ENCODE assay signal across 9 cellular contexts in the genomic region with DNA sequence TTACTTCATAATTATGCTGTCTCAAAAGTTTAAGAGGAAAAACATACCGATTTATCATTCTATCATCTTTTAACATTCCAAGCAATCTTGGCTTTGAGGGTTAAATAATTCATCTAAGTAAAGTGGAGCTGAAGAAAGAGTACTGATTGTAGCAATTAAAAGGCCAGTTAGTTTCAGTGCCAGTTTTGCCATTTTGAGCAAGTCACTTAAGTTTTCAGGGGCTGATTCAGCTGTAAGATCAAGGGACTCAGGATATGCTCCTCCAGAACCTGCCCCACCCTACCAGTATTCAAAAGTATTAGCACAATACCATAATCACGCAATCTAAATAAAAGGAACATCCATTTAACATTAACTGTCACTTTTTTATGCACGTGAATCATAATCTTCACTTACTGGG. TPM values are rescaled to one million over a fixed set of nuclear protein-coding genes. Genes with fewer than 3 reads are reported as not detected.
A peak's percentile ranks its signal among the peaks of the same experiment; 100 is the strongest.
DNase-seq lines count a peak whose midpoint lies in the region; ATAC-seq and TF ChIP-seq lines count a peak whose summit lies in the region.
"Had no signal": no experiment of that assay in that cellular context is flagged by ENCODE, and none has a peak within 500 bp of the region (broad histone marks: within the 10 kb centered on the region; RNA-seq: fewer than 3 reads in every experiment).

No MANE protein-coding gene starts in this region.

- H3K4me1 ChIP-seq in Karpas-422 (ENCODE audit: low read length) (peaks cover 47% of the 10 kb centered on the region), breast epithelium (no peaks in the 10 kb centered on the region)

- H3K9ac ChIP-seq in Karpas-422 (ENCODE audit: low read length): peak overlapping the region; percentile 99

- POLR2A ChIA-PET in CD4-positive, alpha-beta T cell (lab: Charles Lee): interaction anchor here (1.0 kb wide), 1 partner anchor 127 kb away, joined by 5 read pairs; no protein-coding TSS in a partner anchor

- no peak for TF ChIP-seq POLR2A in breast epithelium (IDR thresholded peaks at IDR 0.05)

- H3K27me3 Mint-ChIP-seq in CD4-positive, alpha-beta T cell: no peaks in the 10 kb centered on the region
- no peaks in the 10 kb centered on the region for H3K27me3 Mint-ChIP-seq in natural killer cell (ENCODE audit: low read depth in 2 of 2)

- H3K27ac ChIP-seq in CD4-positive, alpha-beta T cell (ENCODE audit: low read depth, low read length): no peak overlapping the region
- H3K27ac ChIP-seq in Karpas-422 (ENCODE audit: low read length): peak overlapping the region; percentile 86
- H3K27ac ChIP-seq in breast epithelium: no peak overlapping the region

- TF ChIP-seq CTCF in CD4-positive, alpha-beta T cell (IDR thresholded peaks at IDR 0.05): no peak
- TF ChIP-seq CTCF in breast epithelium (IDR thresholded peaks at IDR 0.05) (no peak), natural killer cell (IDR thresholded peaks at IDR 0.05) (no peak)

- H3K4me2 ChIP-seq in Karpas-422 (ENCODE audit: low read depth, low read length, poor library complexity, severe bottlenecking): peak overlapping the region; percentile 82

- CTCF ChIA-PET in CD4-positive, alpha-beta T cell (lab: Charles Lee): interaction anchor here (1.7 kb wide), 1 partner anchor 36 kb away, joined by 5 read pairs; no protein-coding TSS in a partner anchor

- no peak overlapping the region for H2AFZ ChIP-seq in Karpas-422 (ENCODE audit: low read length)

- peak overlapping the region; percentile 98 for H3K27ac Mint-ChIP-seq in CD4-positive, alpha-beta T cell
- peak overlapping the region; percentile 95 to 96 for H3K27ac Mint-ChIP-seq in natural killer cell

- peak overlapping the region; percentile 72 for H3K4me3 ChIP-seq in Karpas-422 (ENCODE audit: low read length)
- H3K4me3 ChIP-seq in breast epithelium: peak overlapping the region in 2 of 3 donors; percentile 88 to 96

- peaks cover 69% of the 10 kb centered on the region for H3K79me2 ChIP-seq in Karpas-422 (ENCODE audit: low read length)

- intact Hi-C loops in CD4-positive, alpha-beta T cell (cut with DNase I, micrococcal nuclease): loop anchor here (2.0 to 10.0 kb wide), 2 partner anchors 54 to 136 kb away; no protein-coding TSS in a partner anchor
- intact Hi-C loops in breast epithelium (cut with DNase I; ENCODE audit: low total_unique reads) (no loop called here), natural killer cell (cut with micrococcal nuclease) (no loop called here)

- ATAC-seq in CD4-positive, alpha-beta T cell (ENCODE audit: poor library complexity): no peak
- no peak for ATAC-seq in natural killer cell
- no peak for ATAC-seq in HG03378 (IDR thresholded peaks at IDR 0.05; ENCODE audit: unreplicated experiment)
- ATAC-seq in HG03025 (IDR thresholded peaks at IDR 0.05; ENCODE audit: low FRiP score, unreplicated experiment): no peak

- no peaks in the 10 kb centered on the region for H3K9me3 Mint-ChIP-seq in CD4-positive, alpha-beta T cell
- no peaks in the 10 kb centered on the region for H3K9me3 Mint-ChIP-seq in natural killer cell

- peaks cover 70% of the 10 kb centered on the region for H3K4me1 Mint-ChIP-seq in CD4-positive, alpha-beta T cell (ENCODE audit: low read depth)
- H3K4me1 Mint-ChIP-seq in natural killer cell: peaks cover 43 to 44% of the 10 kb centered on the region in 2 donors

- H3K9me2 ChIP-seq in Karpas-422 (replicated peaks; ENCODE audit: insufficient read depth, low read length): no peaks in the 10 kb centered on the region

- H3K36me3 ChIP-seq in Karpas-422 (ENCODE audit: insufficient read depth, low read length) (peaks cover 41% of the 10 kb centered on the region), breast epithelium (no peaks in the 10 kb centered on the region)

- no peaks in the 10 kb centered on the region for H3K9me3 ChIP-seq in CD4-positive, alpha-beta T cell (ENCODE audit: control insufficient read depth, low read length)
- H3K9me3 ChIP-seq in Karpas-422 (ENCODE audit: low read length) (no peaks in the 10 kb centered on the region), breast epithelium (no peaks in the 10 kb centered on the region)

- H3K36me3 Mint-ChIP-seq in CD4-positive, alpha-beta T cell (ENCODE audit: low read depth): peaks cover 60% of the 10 kb centered on the region
- peaks cover 13% of the 10 kb centered on the region for H3K36me3 Mint-ChIP-seq in natural killer cell

- no peak for DNase-seq in CD4-positive, alpha-beta T cell
- DNase-seq in Karpas-422 (no peak), breast epithelium (ENCODE audit: low spot score in 2 of 2) (no peak), natural killer cell (no peak), foreskin melanocyte (no peak), D341Med (ENCODE audit: low spot score) (no peak)

- peaks cover 10% of the 10 kb centered on the region; the same call in 1 of the 2 replicates for H4K20me1 ChIP-seq in Karpas-422 (ENCODE audit: insufficient read depth, low read depth, low read length)

- peak overlapping the region; percentile 99 for H3K4me3 Mint-ChIP-seq in CD4-positive, alpha-beta T cell
- peak overlapping the region; percentile 93 for H3K4me3 Mint-ChIP-seq in natural killer cell

- H3K27me3 ChIP-seq in CD4-positive, alpha-beta T cell (ENCODE audit: control insufficient read depth, insufficient read depth, low read length): no peaks in the 10 kb centered on the region
- H3K27me3 ChIP-seq in Karpas-422 (ENCODE audit: low read length) (no peaks in the 10 kb centered on the region), breast epithelium (no peaks in the 10 kb centered on the region)

RNA-seq across cellular contexts. Expression of gene SS18, which starts 1.9 kb away (rescaled TPM):
- total RNA-seq in CD4-positive, alpha-beta T cell: 10 to 100 TPM; 40.4 to 41.7 TPM
- total RNA-seq in Karpas-422 (2014; rRNA removed; shearing (Covaris generic); ENCODE audit: low replicate concordance): 123 and 146 TPM in 2 replicates
- total RNA-seq in breast epithelium: 100 to 1,000 TPM in 2 of 3 donors, 10 to 100 TPM in 1; 99.1 to 205 (median 148) TPM
- total RNA-seq in natural killer cell: 10 to 100 TPM; 72.2 to 92.2 (median 77.7) TPM

RNA-seq across cellular contexts. Expression of gene PSMA8, which starts 45.2 kb away (rescaled TPM):
- total RNA-seq in CD4-positive, alpha-beta T cell: under 1 TPM in 1 of 2 experiments, not detected in 1; 0.27 TPM
- total RNA-seq in Karpas-422 (2014; rRNA removed; shearing (Covaris generic); ENCODE audit: low replicate concordance): not detected in 2 replicates
- total RNA-seq in breast epithelium (not detected), natural killer cell (1 to 10 TPM in 1 of 3 donors, not detected in 2; 1.3 TPM)
- total RNA-seq: skeletal muscle tissue had no signal

Comparison
In these comparisons a context has a peak if more than half of its experiments do, and no peak if none do; other contexts are left out.
1. intact Hi-C loops: an anchor here in CD4-positive, alpha-beta T cell (2.0 to 10.0 kb wide); none called in breast epithelium and natural killer cell.